ENCODE assay signal across 22 cellular contexts in genomic region chr2:185980944-185981343, GRCh38.
DNase-seq lines count a peak whose midpoint lies in the region; ATAC-seq, FAIRE-seq and TF ChIP-seq lines count a peak whose summit lies in the region.
"Had no signal": no experiment of that assay in that cellular context is flagged by ENCODE, and none has a peak within 500 bp of the region (broad histone marks: within the 10 kb centered on the region; RNA-seq: fewer than 3 reads in every experiment).

No MANE protein-coding gene starts in this region.

- CTCF ChIA-PET in HepG2 (lab: Yijun Ruan, JAX; ENCODE audit: low intra/inter-chr PET ratio, low total read pairs) = no interaction called here

- no peak overlapping the region for H3K27ac ChIP-seq in HepG2 (ENCODE audit: extremely low read length, insufficient read depth, low read length)
- no peak overlapping the region for H3K27ac ChIP-seq in right lobe of liver
- peak overlapping the region; percentile 78 for H3K27ac ChIP-seq in foreskin keratinocyte
- H3K27ac ChIP-seq: BLaER1 had no signal

- POLR2A ChIA-PET in HepG2 (lab: Yijun Ruan, JAX) = no interaction called here

- no peak overlapping the region for H3K9ac ChIP-seq in HepG2 (ENCODE audit: insufficient read depth, low read depth, low read length)
- H3K9ac ChIP-seq: BLaER1 had no signal

- FAIRE-seq in HepG2 (lab: Jason Lieb, UNC) = no peak
- FAIRE-seq: A204.1, D721Med, G401.6, GM12891, GM19239 had no signal

- H3K4me1 ChIP-seq in HepG2 (ENCODE audit: insufficient read depth, low read length) = no peaks in the 10 kb centered on the region
- H3K4me1 ChIP-seq in right lobe of liver = no peaks in the 10 kb centered on the region
- peaks cover 9% of the 10 kb centered on the region for H3K4me1 ChIP-seq in foreskin keratinocyte
- H3K4me1 ChIP-seq: BE2C, BLaER1 had no signal

- H3K27me3 ChIP-seq in HepG2 (ENCODE audit: control insufficient read depth in 1 of 2, insufficient read depth in 2 of 2, low read length in 2 of 2) (no peaks in the 10 kb centered on the region), right lobe of liver (no peaks in the 10 kb centered on the region), foreskin keratinocyte (no peaks in the 10 kb centered on the region)
- H3K27me3 ChIP-seq: BE2C, BLaER1 had no signal

- no peaks in the 10 kb centered on the region for H3K36me3 ChIP-seq in HepG2 (replicated peaks in 1 of 2; ENCODE audit: control insufficient read depth in 1 of 2, insufficient read depth in 2 of 2, low read length in 2 of 2)
- no peaks in the 10 kb centered on the region for H3K36me3 ChIP-seq in right lobe of liver
- H3K36me3 ChIP-seq: BE2C, BLaER1 had no signal

- ATAC-seq in HepG2 (no peak), right lobe of liver (no peak), foreskin keratinocyte (no peak), GM21825 (IDR thresholded peaks at IDR 0.05; ENCODE audit: unreplicated experiment) (no peak)

- H3K9me3 ChIP-seq in HepG2 (ENCODE audit: low read length) (no peaks in the 10 kb centered on the region), right lobe of liver (no peaks in the 10 kb centered on the region)
- H3K9me3 ChIP-seq: BE2C, Caco-2 had no signal

- TF ChIP-seq POLR2A in HepG2 (IDR thresholded peaks at IDR 0.05; ENCODE audit: insufficient read depth in 1 of 2, low read depth in 2 of 2, low read length in 2 of 2) = no peak
- TF ChIP-seq POLR2A in right lobe of liver (IDR thresholded peaks at IDR 0.05) = no peak

- no peak overlapping the region for H2AFZ ChIP-seq in HepG2 (ENCODE audit: low read length)

- whole genome bisulfite sequencing in HepG2 (ENCODE audit: low lambda C conversion rate) = 91% methylated on average over 3 of the region's 3 CpGs
- 87% methylated on average over 3 of the region's 3 CpGs for WGBS in right lobe of liver (ENCODE audit: insufficient coverage, low coverage, low lambda C conversion rate, missing lambda C conversion rate)

- TF ChIP-seq RAD21 in HepG2 (CRISPR knock-in tag; IDR thresholded peaks at IDR 0.05) = no peak

- H3K4me2 ChIP-seq in HepG2 (ENCODE audit: low read depth, low read length) = no peak overlapping the region
- H3K4me2 ChIP-seq: BLaER1 had no signal

- H4K20me1 ChIP-seq in HepG2 (ENCODE audit: insufficient read depth, low read length) = no peaks in the 10 kb centered on the region
- H4K20me1 ChIP-seq: BLaER1 had no signal

- TF ChIP-seq EP300 in HepG2 (IDR thresholded peaks at IDR 0.05; ENCODE audit: low read depth in 2 of 2, low read length in 2 of 2) (no peak), HepG2 (CRISPR knock-in tag; IDR thresholded peaks at IDR 0.05; ENCODE audit: borderline replicate concordance) (no peak)

- TF ChIP-seq CTCF in HepG2 (CRISPR knock-in tag; IDR thresholded peaks at IDR 0.05) (no peak), right lobe of liver (IDR thresholded peaks at IDR 0.05) (no peak), foreskin keratinocyte (conservative IDR thresholded peaks at IDR 0.05) (no peak)

- DNase-seq in HepG2 (ENCODE audit: low spot score) (no peak), right lobe of liver (no peak), foreskin keratinocyte (no peak), NCI-H146 treated with DMSO at 0.1 percent for 48 hours (lab: John Stamatoyannopoulos, UW; ENCODE audit: unreplicated experiment) (no peak)
- DNase-seq: 8988T; ACHN; BE2C; C1 segment of cervical spinal cord; Caco-2; Calu3; CD4-positive, alpha-beta memory T cell; CD4-positive, CD25-positive, alpha-beta regulatory T cell; CD8-positive, alpha-beta memory T cell; DMS79 treated with DMSO at 0.1 percent for 48 hours; GF-D8 had no signal

- in situ Hi-C loops in HepG2 (cut with HindIII; ENCODE audit: extremely low pct_ligation_motif_present, low pct_unique_long_range_greater_than_20kb) = loop anchor here (25.0 kb wide), 1 partner anchor 481 kb away; no protein-coding TSS in a partner anchor

- H3K4me3 ChIP-seq in HepG2 (replicated peaks in 1 of 3; ENCODE audit: insufficient read depth in 1 of 3, low read depth in 2 of 3, low read length in 3 of 3) (no peak overlapping the region), right lobe of liver (no peak overlapping the region)
- H3K4me3 ChIP-seq: BLaER1 had no signal

- intact Hi-C loops in HepG2 (cut with micrococcal nuclease; ENCODE audit: unreplicated experiment) = loop anchor here (5.0 to 10.0 kb wide), 2 partner anchors 276 to 484 kb away; no protein-coding TSS in a partner anchor
- intact Hi-C loops in right lobe of liver (cut with DNase I) = no loop called here

- no TSS peak for BruUV-seq in HepG2 (replicated peaks; lab: Mats Ljungman, UMichigan)

- H3K79me2 ChIP-seq in HepG2 (ENCODE audit: insufficient read depth, low read length) = no peaks in the 10 kb centered on the region

TF ChIP-seq in HepG2, 621 proteins besides CTCF, POLR2A, EP300 and RAD21:
- TF ChIP-seq PHB2 (IDR thresholded peaks at IDR 0.05; ENCODE audit: partially characterized antibody) (no peak), MAFF (IDR thresholded peaks at IDR 0.05; ENCODE audit: low read depth, low read length) (peak; percentile 55), MAFK (conservative IDR thresholded peaks at IDR 0.05 in 1 of 2, IDR thresholded peaks at IDR 0.05 in 1 of 2; ENCODE audit: low read length in 2 of 2) (peak; percentile 52 to 76)
